ENCODE assay signal across 8 cellular contexts in genomic region chr4:1009647-1010521, GRCh38. TPM values are rescaled to one million over a fixed set of nuclear protein-coding genes. Genes with fewer than 3 reads are reported as not detected.
DNase-seq lines count a peak whose midpoint lies in the region; ATAC-seq and TF ChIP-seq lines count a peak whose summit lies in the region.

No MANE protein-coding gene starts in this region.

- 0 out of 2 replicates have a peak, but pooled peaks cover 4% of the 10 kb centered on the region for H3K4me1 ChIP-seq in OCI-LY3 (ENCODE audit: low read length)

- peaks cover 18% of the 10 kb centered on the region for H3K4me1 Mint-ChIP-seq in nephron

- peaks cover 49% of the 10 kb centered on the region for H3K27me3 Mint-ChIP-seq in nephron (ENCODE audit: low read depth)

- no peak overlapping the region for H3K27ac ChIP-seq in OCI-LY3 (ENCODE audit: low read length)

- H3K4me3 Mint-ChIP-seq in nephron: peak overlapping the region; percentile 84 to 87 (median 85)

- H3K79me2 ChIP-seq in OCI-LY3 (ENCODE audit: low read length): no peaks in the 10 kb centered on the region

- H3K36me3 ChIP-seq in OCI-LY3 (replicated peaks; ENCODE audit: low read depth, low read length): no peaks in the 10 kb centered on the region

- TF ChIP-seq CTCF in OCI-LY3 (IDR thresholded peaks at IDR 0.05; ENCODE audit: low read depth, low read length): no peak
- peak; percentile 16 to 36 (median 21) for TF ChIP-seq CTCF in nephron (IDR thresholded peaks at IDR 0.05; ENCODE audit: unreplicated experiment in 3 of 3)

- peak; percentile 47 for ATAC-seq in HG02571 (IDR thresholded peaks at IDR 0.05; ENCODE audit: unreplicated experiment)

- peaks cover 5% of the 10 kb centered on the region for H3K36me3 Mint-ChIP-seq in nephron (ENCODE audit: low read depth)

- DNase-seq in G401 (ENCODE audit: low spot score): peak; percentile 54
- peak; percentile 70 for DNase-seq in activated T-helper 1 cell treated with Interleukin-2 at 50 U/mL for 16 hours (ENCODE audit: low read depth)
- DNase-seq in fibroblast of peridontal ligament (ENCODE audit: extremely low read depth): peak; percentile 28
- DNase-seq in stimulated activated naive CD4-positive, alpha-beta T cell treated with Interleukin-2 at 50 U/mL for 16 hours (lab: John Stamatoyannopoulos, UW): peak; percentile 67
- DNase-seq in OCI-M2 (lab: John Stamatoyannopoulos, UW; ENCODE audit: unreplicated experiment): no peak

- H4K20me1 ChIP-seq in OCI-LY3 (ENCODE audit: insufficient read depth, low read length): no peaks in the 10 kb centered on the region

- peak overlapping the region in 1 of 3 experiments; percentile 25 for H3K27ac Mint-ChIP-seq in nephron

- H3K4me3 ChIP-seq in OCI-LY3 (ENCODE audit: low read length): peak overlapping the region; percentile 72; the same call in 1 of the 2 replicates

- H3K4me2 ChIP-seq in OCI-LY3 (ENCODE audit: low read length): peak overlapping the region; percentile 87

- H3K9me3 Mint-ChIP-seq in nephron: peaks cover 6% of the 10 kb centered on the region

- H3K27me3 ChIP-seq in OCI-LY3 (ENCODE audit: low read depth, low read length): peaks cover 22% of the 10 kb centered on the region

- H3K9ac ChIP-seq in OCI-LY3 (ENCODE audit: low read length): no peak overlapping the region

- H2AFZ ChIP-seq in OCI-LY3 (ENCODE audit: low read depth, low read length): no peak overlapping the region

- no peaks in the 10 kb centered on the region for H3K9me3 ChIP-seq in OCI-LY3 (ENCODE audit: insufficient read depth, low read length)

- in situ Hi-C loops in G401 (cut with HindIII; ENCODE audit: low sequenced_read_pairs): no loop called here

RNA-seq across cellular contexts. Expression of gene FGFRL1, which starts 1.5 kb away (rescaled TPM):
- total RNA-seq in G401 (2014; rRNA removed; shearing (Covaris generic)): 23.9 and 28.5 TPM in 2 replicates

RNA-seq across cellular contexts. Expression of gene SLC26A1, which starts 16.7 kb away (rescaled TPM):
- total RNA-seq in G401 (2014; rRNA removed; shearing (Covaris generic)): 0.74 and 0.85 TPM in 2 replicates

RNA-seq across cellular contexts. Expression of gene IDUA, which starts 23.0 kb away (rescaled TPM):
- total RNA-seq in G401 (2014; rRNA removed; shearing (Covaris generic)): 3.0 and 3.8 TPM in 2 replicates

RNA-seq across cellular contexts. Expression of gene DGKQ, which starts 36.5 kb away (rescaled TPM):
- 11.0 and 12.9 TPM in 2 replicates for total RNA-seq in G401 (2014; rRNA removed; shearing (Covaris generic))
